ENCODE assay signal across 8 cellular contexts in genomic region chr11:63682045-63682915, GRCh38. TPM values are rescaled to one million over a fixed set of nuclear protein-coding genes. Genes with fewer than 3 reads are reported as not detected.
A peak's percentile ranks its signal among the peaks of the same experiment; 100 is the strongest.
DNase-seq lines count a peak whose midpoint lies in the region; ATAC-seq and TF ChIP-seq lines count a peak whose summit lies in the region.

No MANE protein-coding gene starts in this region.

- peak; percentile 9 for TF ChIP-seq CTCF in osteocyte (IDR thresholded peaks at IDR 0.05)

- no peaks in the 10 kb centered on the region for H3K9me3 Mint-ChIP-seq in activated naive CD4-positive, alpha-beta T cell treated with anti-CD3 and anti-CD28 coated beads for 36 hours
- H3K9me3 Mint-ChIP-seq in osteocyte (ENCODE audit: unreplicated experiment), result no peaks in the 10 kb centered on the region

- peaks cover 28% of the 10 kb centered on the region for H3K4me1 Mint-ChIP-seq in activated naive CD4-positive, alpha-beta T cell treated with anti-CD3 and anti-CD28 coated beads for 36 hours (ENCODE audit: low read depth)
- peaks cover 39% of the 10 kb centered on the region for H3K4me1 Mint-ChIP-seq in osteocyte (ENCODE audit: unreplicated experiment)

- peak; percentile 81 for DNase-seq in Ammon's horn (ENCODE audit: low spot score)
- DNase-seq in NCI-H146 treated with DMSO at 0.1 percent for 48 hours (lab: John Stamatoyannopoulos, UW; ENCODE audit: unreplicated experiment), result peak; percentile 32
- DNase-seq in activated naive CD4-positive, alpha-beta T cell treated with anti-CD3 and anti-CD28 coated beads for 36 hours, result peak; percentile 41
- DNase-seq in Right ventricle myocardium superior, result peak; percentile 54
- DNase-seq in osteocyte (ENCODE audit: extremely low spot score, unreplicated experiment), result no peak
- DNase-seq in LoVo (ENCODE audit: low spot score), result no peak

- intact Hi-C loops in activated naive CD4-positive, alpha-beta T cell treated with anti-CD3 and anti-CD28 coated beads for 36 hours (cut with micrococcal nuclease), result loop anchor here (10.0 kb wide), 1 partner anchor 1127 kb away; no protein-coding TSS in a partner anchor
- intact Hi-C loops in Right ventricle myocardium superior (cut with DNase I), result no loop called here

- H3K27ac Mint-ChIP-seq in activated naive CD4-positive, alpha-beta T cell treated with anti-CD3 and anti-CD28 coated beads for 36 hours, result peak overlapping the region; percentile 86
- peak overlapping the region; percentile 88 for H3K27ac Mint-ChIP-seq in osteocyte (ENCODE audit: unreplicated experiment)

- peak overlapping the region; percentile 91 for H3K4me3 Mint-ChIP-seq in activated naive CD4-positive, alpha-beta T cell treated with anti-CD3 and anti-CD28 coated beads for 36 hours
- H3K4me3 Mint-ChIP-seq in osteocyte (ENCODE audit: unreplicated experiment), result peak overlapping the region; percentile 91

- ATAC-seq in GM19351 (IDR thresholded peaks at IDR 0.05; ENCODE audit: unreplicated experiment), result peak; percentile 9
- peak; percentile 30 for ATAC-seq in Right ventricle myocardium superior (ENCODE audit: poor library complexity)
- no peak for ATAC-seq in HG02610 (IDR thresholded peaks at IDR 0.05; ENCODE audit: unreplicated experiment)

- CTCF ChIA-PET in activated naive CD4-positive, alpha-beta T cell treated with anti-CD3 and anti-CD28 coated beads for 36 hours (lab: Charles Lee), result interaction anchor here (0.6 to 2.0 kb wide), 7 partner anchors 8 to 1006 kb away, joined by 3 to 8 read pairs (median 4); partner anchors contain the start of gene ATL3

- H3K36me3 Mint-ChIP-seq in activated naive CD4-positive, alpha-beta T cell treated with anti-CD3 and anti-CD28 coated beads for 36 hours (ENCODE audit: low read depth), result no peaks in the 10 kb centered on the region
- H3K36me3 Mint-ChIP-seq in osteocyte (ENCODE audit: unreplicated experiment), result no peaks in the 10 kb centered on the region

- H3K27me3 Mint-ChIP-seq in activated naive CD4-positive, alpha-beta T cell treated with anti-CD3 and anti-CD28 coated beads for 36 hours (ENCODE audit: low read depth), result no peaks in the 10 kb centered on the region
- H3K27me3 Mint-ChIP-seq in osteocyte (ENCODE audit: unreplicated experiment), result no peaks in the 10 kb centered on the region

RNA-seq across cellular contexts. Expression of gene RTN3, which starts 1.0 kb away (rescaled TPM):
- 10 to 100 TPM; 46.7 to 47.6 TPM for total RNA-seq in activated naive CD4-positive, alpha-beta T cell treated with anti-CD3 and anti-CD28 coated beads for 36 hours
- total RNA-seq in Right ventricle myocardium superior (41.2 TPM), osteocyte (109 and 117 TPM in 2 replicates)

RNA-seq across cellular contexts. Expression of gene ATL3, which starts 11.1 kb away (rescaled TPM):
- 10 to 100 TPM; 19.5 to 21.0 TPM for total RNA-seq in activated naive CD4-positive, alpha-beta T cell treated with anti-CD3 and anti-CD28 coated beads for 36 hours
- total RNA-seq in Right ventricle myocardium superior, result 12.8 TPM
- 96.9 and 107 TPM in 2 replicates for total RNA-seq in osteocyte

Comparison
In these comparisons a context has a peak if more than half of its experiments do, and no peak if none do; other contexts are left out.
1. DNase-seq: peak in Ammon's horn (single experiment), NCI-H146 treated with DMSO at 0.1 percent for 48 hours (single experiment), activated naive CD4-positive, alpha-beta T cell treated with anti-CD3 and anti-CD28 coated beads for 36 hours (single experiment) and Right ventricle myocardium superior (single experiment); none in osteocyte (single experiment) and LoVo (single experiment).